Comparison of ENCODE assay signal across 9 cellular contexts in the genomic region with DNA sequence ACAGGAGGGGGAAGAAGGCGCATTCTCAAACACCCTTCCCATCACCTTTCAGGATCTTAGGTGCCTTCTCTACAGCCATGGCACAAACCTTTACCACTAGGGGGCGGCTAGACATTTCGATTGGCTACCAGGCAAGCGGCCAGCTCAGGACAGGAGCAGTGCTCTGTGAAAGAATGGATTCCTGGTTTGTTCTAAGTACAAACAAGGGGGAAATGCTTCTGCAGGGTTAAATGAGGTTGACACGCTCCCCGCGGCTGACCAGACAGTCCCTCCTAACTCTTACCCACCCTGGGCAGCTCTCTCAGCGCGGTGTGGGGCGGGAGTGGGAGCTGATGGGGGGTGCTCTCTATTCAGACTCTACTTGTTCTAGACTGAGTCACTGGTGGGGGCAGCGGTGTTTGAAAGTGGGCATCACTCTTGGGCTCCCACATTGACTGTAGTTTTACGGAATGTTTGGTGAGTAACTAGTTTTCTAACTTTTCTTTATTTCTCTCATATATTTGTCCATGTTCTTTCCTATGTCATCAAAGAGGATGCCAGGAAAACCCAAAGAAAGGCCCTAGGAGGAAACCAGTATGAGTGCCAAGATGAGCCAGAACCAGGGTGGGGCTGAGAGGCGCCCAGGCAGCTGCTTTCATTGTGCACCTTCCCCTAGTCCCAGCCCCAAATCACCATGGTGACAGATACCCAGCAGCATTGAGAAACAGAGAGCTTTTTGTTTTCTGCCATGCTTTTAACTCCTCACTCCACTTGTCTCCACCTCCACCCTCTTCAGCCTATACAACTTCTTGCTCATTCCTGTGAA.
A peak's percentile ranks its signal among the peaks of the same experiment; 100 is the strongest.
DNase-seq lines count a peak whose midpoint lies in the region; ATAC-seq and TF ChIP-seq lines count a peak whose summit lies in the region.
"Had no signal": no experiment of that assay in that cellular context is flagged by ENCODE, and none has a peak within 500 bp of the region (broad histone marks: within the 10 kb centered on the region; RNA-seq: fewer than 3 reads in every experiment).

No MANE protein-coding gene starts in this region.

- peak; percentile 89 for DNase-seq in Calu3
- DNase-seq in NCI-H2227 (lab: John Stamatoyannopoulos, UW; ENCODE audit: unreplicated experiment): peak; percentile 86
- DNase-seq in WTC11 (ENCODE audit: low spot score): peak; percentile 82
- peak; percentile 44 to 66 for DNase-seq in erythroblast (lab: John Stamatoyannopoulos, UW)
- DNase-seq in midbrain (lab: John Stamatoyannopoulos, UW): peak; percentile 91
- DNase-seq in substantia nigra (lab: John Stamatoyannopoulos, UW): peak; percentile 12 to 90 (median 74)

- H3K9me3 Mint-ChIP-seq in Calu3 (ENCODE audit: low read depth, unreplicated experiment) (no peaks in the 10 kb centered on the region), WTC11 (no peaks in the 10 kb centered on the region)
- H3K9me3 Mint-ChIP-seq: T-helper 1 cell treated with Interleukin-12 subunit alpha and Interleukin-12 subunit beta and Interleukin-4 antibody, amounts not matched to agents 30 μg/mL and 1 μg/mL, for 36 hours had no signal

- POLR2A ChIA-PET in WTC11 (lab: Charles Lee): interaction anchor here (1.4 kb wide), 1 partner anchor 114 kb away, joined by 3 read pairs; no protein-coding TSS in a partner anchor

- BruUV-seq in Calu3 (replicated peaks; lab: Mats Ljungman, UMichigan): no TSS peak

- no peaks in the 10 kb centered on the region for H3K27me3 Mint-ChIP-seq in Calu3 (ENCODE audit: unreplicated experiment)
- no peaks in the 10 kb centered on the region; the same call in 1 of the 2 replicates for H3K27me3 Mint-ChIP-seq in WTC11 (ENCODE audit: low read depth)

- H3K36me3 Mint-ChIP-seq in Calu3 (ENCODE audit: insufficient read depth, unreplicated experiment) (no peaks in the 10 kb centered on the region), WTC11 (no peaks in the 10 kb centered on the region)

- CTCF ChIA-PET in Calu3 (lab: Charles Lee) (interaction anchor here (0.6 to 3.1 kb wide), 8 partner anchors 9 to 589 kb away, joined by 3 to 43 read pairs (median 4); no protein-coding TSS in a partner anchor), WTC11 (lab: Charles Lee) (interaction anchor here (0.5 to 2.0 kb wide), 28 partner anchors 9 to 569 kb away, joined by 3 to 34 read pairs (median 4); partner anchors contain the start of gene GPR158)

- H3K4me3 Mint-ChIP-seq in Calu3 (ENCODE audit: low read depth, unreplicated experiment): peak overlapping the region; percentile 53
- no peak overlapping the region for H3K4me3 Mint-ChIP-seq in WTC11
- H3K4me3 Mint-ChIP-seq: T-helper 1 cell treated with Interleukin-12 subunit alpha and Interleukin-12 subunit beta and Interleukin-4 antibody, amounts not matched to agents 30 μg/mL and 1 μg/mL, for 36 hours had no signal

- intact Hi-C loops in Calu3 (cut with micrococcal nuclease; ENCODE audit: unreplicated experiment): loop anchor here (1.0 to 10.0 kb wide), 3 partner anchors 114 to 601 kb away; no protein-coding TSS in a partner anchor

- H3K4me1 Mint-ChIP-seq in Calu3 (ENCODE audit: low read depth, unreplicated experiment) (peaks cover 26% of the 10 kb centered on the region), WTC11 (peaks cover 32% of the 10 kb centered on the region)

- H3K27ac ChIP-seq in substantia nigra (ENCODE audit: low read depth, low read length, poor library complexity, severe bottlenecking): peak overlapping the region; percentile 71

- ATAC-seq in GM19351 (IDR thresholded peaks at IDR 0.05; ENCODE audit: unreplicated experiment) (peak; percentile 97), HG03378 (IDR thresholded peaks at IDR 0.05; ENCODE audit: unreplicated experiment) (peak; percentile 91), WTC11 (peak; percentile 98)

- no peak for TF ChIP-seq POLR2A in erythroblast (IDR thresholded peaks at IDR 0.05; ENCODE audit: low read length)

- H3K27ac Mint-ChIP-seq in Calu3 (ENCODE audit: unreplicated experiment) (peak overlapping the region; percentile 59), WTC11 (no peak overlapping the region)
- H3K27ac Mint-ChIP-seq: T-helper 1 cell treated with Interleukin-12 subunit alpha and Interleukin-12 subunit beta and Interleukin-4 antibody, amounts not matched to agents 30 μg/mL and 1 μg/mL, for 36 hours had no signal

- TF ChIP-seq CTCF in Calu3 (IDR thresholded peaks at IDR 0.05; ENCODE audit: unreplicated experiment): peak; percentile 85
- TF ChIP-seq CTCF in WTC11 (IDR thresholded peaks at IDR 0.05): peak; percentile 73

TF ChIP-seq in WTC11, 78 proteins besides CTCF, POLR2A, EP300 and RAD21:
- TF ChIP-seq ZNF219 (CRISPR knock-in tag; IDR thresholded peaks at IDR 0.05; ENCODE audit: borderline replicate concordance) (no peak), FOXK1 (CRISPR knock-in tag; IDR thresholded peaks at IDR 0.05) (no peak), ZNF121 (CRISPR knock-in tag; IDR thresholded peaks at IDR 0.05) (no peak), ZNF396 (CRISPR knock-in tag; IDR thresholded peaks at IDR 0.05; ENCODE audit: borderline replicate concordance) (no peak), HMGA2 (CRISPR knock-in tag; IDR thresholded peaks at IDR 0.05) (no peak), PRRX2 (CRISPR knock-in tag; IDR thresholded peaks at IDR 0.05) (no peak)

Comparison
In these comparisons a context has a peak if more than half of its experiments do, and no peak if none do; other contexts are left out.
1. Peak in every context shown above with its lines: DNase-seq, ATAC-seq and H3K27ac ChIP-seq.